21 cellular contexts compared by ENCODE assay signal in the genomic region with DNA sequence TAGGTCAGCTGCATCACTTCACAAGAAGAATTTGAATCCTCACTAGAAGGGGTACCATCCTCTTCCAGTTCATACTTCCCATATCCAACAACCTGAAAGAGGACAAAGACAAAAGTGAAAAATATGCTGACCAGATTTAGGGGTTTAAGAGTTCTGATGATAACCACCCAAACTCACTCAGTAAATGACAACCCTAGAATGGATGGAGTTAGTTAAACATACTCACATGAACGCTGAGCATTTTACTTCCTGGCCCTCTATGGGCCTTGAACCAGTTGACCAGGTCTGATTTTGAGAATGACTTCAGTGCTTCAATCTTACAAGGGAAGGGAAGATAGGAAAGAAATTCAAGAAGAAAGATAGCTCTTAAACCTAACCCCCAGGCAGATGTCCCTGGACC.
A peak's percentile ranks its signal among the peaks of the same experiment; 100 is the strongest.
DNase-seq lines count a peak whose midpoint lies in the region; ATAC-seq and TF ChIP-seq lines count a peak whose summit lies in the region.
"Had no signal": no experiment of that assay in that cellular context is flagged by ENCODE, and none has a peak within 500 bp of the region (broad histone marks: within the 10 kb centered on the region; RNA-seq: fewer than 3 reads in every experiment).

No MANE protein-coding gene starts in this region.

- H3K36me3 Mint-ChIP-seq in activated T-helper 17 cell treated with anti-CD3 and anti-CD28 coated beads, Interleukin-2, amount 50 U/mL, for 72 hours (ENCODE audit: low read depth), result peaks cover 100% of the 10 kb centered on the region
- H3K36me3 Mint-ChIP-seq in chondrocyte (ENCODE audit: low read depth), result peaks cover 75% of the 10 kb centered on the region
- peaks cover 100% of the 10 kb centered on the region for H3K36me3 Mint-ChIP-seq in stimulated activated effector memory CD8-positive, alpha-beta T cell treated with anti-CD3 and anti-CD28 coated beads, Interleukin-12 subunit alpha, Interleukin-12 subunit beta, amount 100 ng/mL, for 72 hours

- H3K4me1 ChIP-seq in cardiac muscle cell (ENCODE audit: low read depth), result peaks cover 11% of the 10 kb centered on the region

- H3K4me3 Mint-ChIP-seq in activated T-helper 17 cell treated with anti-CD3 and anti-CD28 coated beads, Interleukin-2, amount 50 U/mL, for 72 hours, result no peak overlapping the region
- no peak overlapping the region for H3K4me3 Mint-ChIP-seq in chondrocyte (ENCODE audit: unreplicated experiment)
- H3K4me3 Mint-ChIP-seq in stimulated activated effector memory CD8-positive, alpha-beta T cell treated with anti-CD3 and anti-CD28 coated beads, Interleukin-12 subunit alpha, Interleukin-12 subunit beta, amount 100 ng/mL, for 72 hours, result no peak overlapping the region

- DNase-seq in cardiac muscle cell (ENCODE audit: low read depth in 1 of 2, low spot score in 1 of 2) (no peak), cardiac septum (ENCODE audit: low spot score) (no peak), chondrocyte (ENCODE audit: low spot score) (no peak), GM13976 (ENCODE audit: low spot score) (no peak), DMS79 (lab: John Stamatoyannopoulos, UW) (no peak), epidermal melanocyte (ENCODE audit: insufficient read length, low spot score) (no peak)
- no peak for DNase-seq in stimulated activated effector memory CD8-positive, alpha-beta T cell treated with anti-CD3 and anti-CD28 coated beads, Interleukin-12 subunit alpha, Interleukin-12 subunit beta, amount 100 ng/mL, for 72 hours (ENCODE audit: low spot score in 2 of 2)
- DNase-seq: ACHN; DMS79 treated with DMSO at 0.1 percent for 48 hours; H7; MV-4-11; NCI-H1417; NCI-H187; NCI-H2107; NCI-H510A; NCI-H748 treated with DMSO at 0.1 percent for 48 hours; NK-92 treated with Interleukin-12 subunit alpha and Interleukin-12 subunit beta, amount 100 ng/mL, for 24 hours had no signal

- H3K9me3 ChIP-seq in cardiac muscle cell (ENCODE audit: low read depth), result no peaks in the 10 kb centered on the region

- peaks cover 13% of the 10 kb centered on the region for H3K4me1 Mint-ChIP-seq in activated T-helper 17 cell treated with anti-CD3 and anti-CD28 coated beads, Interleukin-2, amount 50 U/mL, for 72 hours
- H3K4me1 Mint-ChIP-seq in chondrocyte (ENCODE audit: low read depth), result peaks cover 19% of the 10 kb centered on the region
- H3K4me1 Mint-ChIP-seq in stimulated activated effector memory CD8-positive, alpha-beta T cell treated with anti-CD3 and anti-CD28 coated beads, Interleukin-12 subunit alpha, Interleukin-12 subunit beta, amount 100 ng/mL, for 72 hours, result peaks cover 13% of the 10 kb centered on the region

- H3K36me3 ChIP-seq in cardiac muscle cell, result peaks cover 67% of the 10 kb centered on the region

- H3K9me3 Mint-ChIP-seq in activated T-helper 17 cell treated with anti-CD3 and anti-CD28 coated beads, Interleukin-2, amount 50 U/mL, for 72 hours, result no peaks in the 10 kb centered on the region
- H3K9me3 Mint-ChIP-seq in chondrocyte (ENCODE audit: low read depth), result no peaks in the 10 kb centered on the region
- no peaks in the 10 kb centered on the region for H3K9me3 Mint-ChIP-seq in stimulated activated effector memory CD8-positive, alpha-beta T cell treated with anti-CD3 and anti-CD28 coated beads, Interleukin-12 subunit alpha, Interleukin-12 subunit beta, amount 100 ng/mL, for 72 hours

- H3K27ac ChIP-seq in cardiac muscle cell, result peak overlapping the region; percentile 88
- H3K27ac ChIP-seq: C4-2B, KMS-11 had no signal

- TF ChIP-seq CTCF in cardiac muscle cell (IDR thresholded peaks at IDR 0.05; ENCODE audit: low read depth, low read length), result no peak
- TF ChIP-seq CTCF in chondrocyte (IDR thresholded peaks at IDR 0.05), result no peak
- TF ChIP-seq CTCF in GM13976 (IDR thresholded peaks at IDR 0.05; ENCODE audit: borderline replicate concordance, control extremely low read depth, extremely low read depth, insufficient read depth, missing control alignments), result no peak

- no peaks in the 10 kb centered on the region for H3K27me3 ChIP-seq in cardiac muscle cell

- no peak for ATAC-seq in activated T-helper 17 cell treated with anti-CD3 and anti-CD28 coated beads, Interleukin-2, amount 50 U/mL, for 72 hours (replicated peaks)
- no peak for ATAC-seq in stimulated activated effector memory CD8-positive, alpha-beta T cell treated with anti-CD3 and anti-CD28 coated beads, Interleukin-12 subunit alpha, Interleukin-12 subunit beta, amount 100 ng/mL, for 72 hours
- ATAC-seq: Right ventricle myocardium inferior had no signal

- in situ Hi-C loops in GM13976 (cut with MboI; ENCODE audit: low sequenced_read_pairs, unreplicated experiment), result no loop called here

- H3K27me3 Mint-ChIP-seq in activated T-helper 17 cell treated with anti-CD3 and anti-CD28 coated beads, Interleukin-2, amount 50 U/mL, for 72 hours, result no peaks in the 10 kb centered on the region
- no peaks in the 10 kb centered on the region for H3K27me3 Mint-ChIP-seq in chondrocyte (ENCODE audit: low read depth)

- peak overlapping the region; percentile 22 for H3K27ac Mint-ChIP-seq in activated T-helper 17 cell treated with anti-CD3 and anti-CD28 coated beads, Interleukin-2, amount 50 U/mL, for 72 hours
- H3K27ac Mint-ChIP-seq in chondrocyte (ENCODE audit: unreplicated experiment), result peak overlapping the region; percentile 27
- peak overlapping the region; percentile 86 for H3K27ac Mint-ChIP-seq in stimulated activated effector memory CD8-positive, alpha-beta T cell treated with anti-CD3 and anti-CD28 coated beads, Interleukin-12 subunit alpha, Interleukin-12 subunit beta, amount 100 ng/mL, for 72 hours

- no peak overlapping the region for H3K4me3 ChIP-seq in cardiac muscle cell

- intact Hi-C loops in cardiac septum (cut with DNase I), result no loop called here

Comparison
In these comparisons a context has a peak if more than half of its experiments do, and no peak if none do; other contexts are left out.
1. H3K27ac Mint-ChIP-seq: peak in every context shown above with its lines; median percentile 86 in stimulated activated effector memory CD8-positive, alpha-beta T cell treated with anti-CD3 and anti-CD28 coated beads, Interleukin-12 subunit alpha, Interleukin-12 subunit beta, amount 100 ng/mL, for 72 hours; 27 in chondrocyte; 22 in activated T-helper 17 cell treated with anti-CD3 and anti-CD28 coated beads, Interleukin-2, amount 50 U/mL, for 72 hours.